In genomic region chr1:55534565-55535091, GRCh38 we compare ENCODE assay signal across 15 cellular contexts.
A peak's percentile ranks its signal among the peaks of the same experiment; 100 is the strongest.
DNase-seq lines count a peak whose midpoint lies in the region; ATAC-seq lines count a peak whose summit lies in the region.
"Had no signal": no experiment of that assay in that cellular context is flagged by ENCODE, and none has a peak within 500 bp of the region (broad histone marks: within the 10 kb centered on the region; RNA-seq: fewer than 3 reads in every experiment).

No MANE protein-coding gene starts in this region.

- no peak overlapping the region for H3K4me3 Mint-ChIP-seq in T-helper 2 cell treated with Interferon-gamma antibody and Interleukin-4, amounts not matched to agents 5 μg/mL and 100 μg/mL, for 36 hours

- ATAC-seq in GM18520 (IDR thresholded peaks at IDR 0.05; ENCODE audit: unreplicated experiment): no peak

- H3K36me3 Mint-ChIP-seq in T-helper 2 cell treated with Interferon-gamma antibody and Interleukin-4, amounts not matched to agents 5 μg/mL and 100 μg/mL, for 36 hours (ENCODE audit: low read depth): no peaks in the 10 kb centered on the region

- H3K9me3 Mint-ChIP-seq in T-helper 2 cell treated with Interferon-gamma antibody and Interleukin-4, amounts not matched to agents 5 μg/mL and 100 μg/mL, for 36 hours: no peaks in the 10 kb centered on the region

- H3K27me3 Mint-ChIP-seq in T-helper 2 cell treated with Interferon-gamma antibody and Interleukin-4, amounts not matched to agents 5 μg/mL and 100 μg/mL, for 36 hours (ENCODE audit: low read depth): no peaks in the 10 kb centered on the region

- H3K27ac Mint-ChIP-seq in T-helper 2 cell treated with Interferon-gamma antibody and Interleukin-4, amounts not matched to agents 5 μg/mL and 100 μg/mL, for 36 hours: no peak overlapping the region

- peak; percentile 43 for DNase-seq in NCI-H82 (lab: John Stamatoyannopoulos, UW)
- no peak for DNase-seq in NCI-H82 treated with DMSO at 0.1 percent for 48 hours (lab: John Stamatoyannopoulos, UW; ENCODE audit: unreplicated experiment)
- peak; percentile 44 for DNase-seq in NCI-H1105 treated with DMSO at 0.1 percent for 48 hours (lab: John Stamatoyannopoulos, UW)
- DNase-seq in SK-MEL-5 (ENCODE audit: low read depth, low spot score): peak; percentile 1
- no peak for DNase-seq in KG1 (lab: John Stamatoyannopoulos, UW)
- DNase-seq in T-helper 2 cell treated with Interferon-gamma antibody and Interleukin-4, amounts not matched to agents 5 μg/mL and 100 μg/mL, for 36 hours (ENCODE audit: low spot score): no peak
- DNase-seq: C1 segment of cervical spinal cord, GF-D8, GM23248, HCEC 1CT, KBM-7, NCI-H1092, NCI-H1694 treated with DMSO at 0.1 percent for 48 hours, NCI-H510A had no signal

- in situ Hi-C loops in SK-MEL-5 (cut with HindIII; ENCODE audit: low pct_unique_long_range_greater_than_20kb, low sequenced_read_pairs): no loop called here

- H3K4me1 Mint-ChIP-seq in T-helper 2 cell treated with Interferon-gamma antibody and Interleukin-4, amounts not matched to agents 5 μg/mL and 100 μg/mL, for 36 hours (ENCODE audit: low read depth): no peaks in the 10 kb centered on the region

Comparison
In these comparisons a context has a peak if more than half of its experiments do, and no peak if none do; other contexts are left out.
1. DNase-seq: peak in NCI-H82 (single experiment), NCI-H1105 treated with DMSO at 0.1 percent for 48 hours (single experiment) and SK-MEL-5 (single experiment); none in NCI-H82 treated with DMSO at 0.1 percent for 48 hours (single experiment), KG1 (single experiment) and T-helper 2 cell treated with Interferon-gamma antibody and Interleukin-4, amounts not matched to agents 5 μg/mL and 100 μg/mL, for 36 hours (single experiment).